1 cellular context compared by ENCODE assay signal in the genomic region with DNA sequence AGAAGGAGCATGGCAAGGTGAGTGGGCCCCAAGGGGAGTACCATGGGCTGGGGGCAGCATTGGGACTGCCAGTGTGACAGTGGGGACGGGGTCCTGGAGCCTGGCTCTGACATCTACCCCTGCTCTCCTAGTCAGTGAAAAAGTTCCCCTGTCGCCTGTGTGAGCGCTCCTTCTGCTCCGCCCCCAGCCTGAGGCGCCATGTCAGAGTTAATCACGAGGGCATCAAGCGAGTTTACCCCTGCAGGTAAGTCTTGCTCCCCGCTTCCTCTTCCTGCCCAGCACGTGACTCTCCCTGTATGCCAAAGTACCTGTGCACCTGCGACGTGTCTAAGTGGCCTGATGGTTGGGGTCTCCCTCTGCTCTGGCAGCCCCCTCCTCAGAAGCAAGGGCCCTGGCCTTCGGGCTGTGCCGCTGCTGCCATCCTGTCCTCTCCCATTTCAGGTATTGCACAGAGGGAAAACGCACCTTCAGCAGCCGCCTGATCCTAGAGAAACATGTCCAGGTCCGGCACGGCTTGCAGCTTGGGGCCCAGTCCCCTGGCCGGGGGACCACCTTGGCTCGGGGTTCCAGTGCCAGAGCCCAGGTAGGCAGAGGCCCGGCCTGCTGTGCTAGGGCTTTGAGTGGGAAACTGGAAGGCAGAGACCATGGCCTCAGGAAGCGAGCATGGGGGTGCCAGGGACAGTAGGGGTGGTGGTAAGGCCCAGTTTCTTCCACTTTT.
TF ChIP-seq lines count a peak whose summit lies in the region.

No MANE protein-coding gene starts in this region.

TF ChIP-seq in K562, 482 proteins besides CTCF, POLR2A, EP300 and RAD21:
- no peak for TF ChIP-seq GATA2 (CRISPR knock-in tag; IDR thresholded peaks at IDR 0.05)
- TF ChIP-seq ZNF24 (IDR thresholded peaks at IDR 0.05): no peak
- no peak for TF ChIP-seq NCOA2 (IDR thresholded peaks at IDR 0.05; ENCODE audit: partially characterized antibody in 2 of 2)
- no peak for TF ChIP-seq CCAR2 (IDR thresholded peaks at IDR 0.05; ENCODE audit: low read depth, low read length)
- TF ChIP-seq MIER1 (IDR thresholded peaks at IDR 0.05; ENCODE audit: low read depth): no peak
- no peak for TF ChIP-seq ZBTB7A (IDR thresholded peaks at IDR 0.05; ENCODE audit: borderline replicate concordance, control insufficient read depth, low read depth, low read length)
- peak; percentile 49 for TF ChIP-seq RBFOX2 (IDR thresholded peaks at IDR 0.05; ENCODE audit: low read depth, low read length)
- no peak for TF ChIP-seq NCOA4 (IDR thresholded peaks at IDR 0.05; ENCODE audit: partially characterized antibody)
- TF ChIP-seq, protein P1, sequence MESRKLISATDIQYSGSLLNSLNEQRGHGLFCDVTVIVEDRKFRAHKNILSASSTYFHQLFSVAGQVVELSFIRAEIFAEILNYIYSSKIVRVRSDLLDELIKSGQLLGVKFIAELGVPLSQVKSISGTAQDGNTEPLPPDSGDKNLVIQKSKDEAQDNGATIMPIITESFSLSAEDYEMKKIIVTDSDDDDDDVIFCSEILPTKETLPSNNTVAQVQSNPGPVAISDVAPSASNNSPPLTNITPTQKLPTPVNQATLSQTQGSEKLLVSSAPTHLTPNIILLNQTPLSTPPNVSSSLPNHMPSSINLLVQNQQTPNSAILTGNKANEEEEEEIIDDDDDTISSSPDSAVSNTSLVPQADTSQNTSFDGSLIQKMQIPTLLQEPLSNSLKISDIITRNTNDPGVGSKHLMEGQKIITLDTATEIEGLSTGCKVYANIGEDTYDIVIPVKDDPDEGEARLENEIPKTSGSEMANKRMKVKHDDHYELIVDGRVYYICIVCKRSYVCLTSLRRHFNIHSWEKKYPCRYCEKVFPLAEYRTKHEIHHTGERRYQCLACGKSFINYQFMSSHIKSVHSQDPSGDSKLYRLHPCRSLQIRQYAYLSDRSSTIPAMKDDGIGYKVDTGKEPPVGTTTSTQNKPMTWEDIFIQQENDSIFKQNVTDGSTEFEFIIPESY (CRISPR knock-in tag; IDR thresholded peaks at IDR 0.05): 0 out of 2 replicates have a peak, but pooled peaks have one; percentile 37
- no peak for TF ChIP-seq CAMTA2 (CRISPR knock-in tag; conservative IDR thresholded peaks at IDR 0.05)
- no peak for TF ChIP-seq ZSCAN29 (IDR thresholded peaks at IDR 0.05)
- TF ChIP-seq HCFC1 (IDR thresholded peaks at IDR 0.05; ENCODE audit: low read depth, low read length): no peak
- no peak for TF ChIP-seq L3MBTL2 (IDR thresholded peaks at IDR 0.05)
- no peak for TF ChIP-seq HIVEP1 (CRISPR knock-in tag; IDR thresholded peaks at IDR 0.05)
- TF ChIP-seq FOS (IDR thresholded peaks at IDR 0.05; ENCODE audit: extremely low read depth, insufficient read length): no peak
- no peak for TF ChIP-seq TAF9B (IDR thresholded peaks at IDR 0.05; ENCODE audit: partially characterized antibody)
- TF ChIP-seq, protein P2, sequence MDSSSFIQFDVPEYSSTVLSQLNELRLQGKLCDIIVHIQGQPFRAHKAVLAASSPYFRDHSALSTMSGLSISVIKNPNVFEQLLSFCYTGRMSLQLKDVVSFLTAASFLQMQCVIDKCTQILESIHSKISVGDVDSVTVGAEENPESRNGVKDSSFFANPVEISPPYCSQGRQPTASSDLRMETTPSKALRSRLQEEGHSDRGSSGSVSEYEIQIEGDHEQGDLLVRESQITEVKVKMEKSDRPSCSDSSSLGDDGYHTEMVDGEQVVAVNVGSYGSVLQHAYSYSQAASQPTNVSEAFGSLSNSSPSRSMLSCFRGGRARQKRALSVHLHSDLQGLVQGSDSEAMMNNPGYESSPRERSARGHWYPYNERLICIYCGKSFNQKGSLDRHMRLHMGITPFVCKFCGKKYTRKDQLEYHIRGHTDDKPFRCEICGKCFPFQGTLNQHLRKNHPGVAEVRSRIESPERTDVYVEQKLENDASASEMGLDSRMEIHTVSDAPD (CRISPR knock-in tag; IDR thresholded peaks at IDR 0.05): no peak
- TF ChIP-seq HEY1 (CRISPR knock-in tag; IDR thresholded peaks at IDR 0.05; ENCODE audit: borderline replicate concordance): no peak
- no peak for TF ChIP-seq ETV6 (IDR thresholded peaks at IDR 0.05; ENCODE audit: borderline replicate concordance in 1 of 2, low read depth in 2 of 2, low read length in 1 of 2)
- no peak for TF ChIP-seq ETV6 (CRISPR knock-in tag; IDR thresholded peaks at IDR 0.05; ENCODE audit: borderline replicate concordance)
- TF ChIP-seq KLF10 (CRISPR knock-in tag; IDR thresholded peaks at IDR 0.05): no peak
- 0 out of 2 replicates have a peak, but pooled peaks have one; percentile 5 for TF ChIP-seq POLR2AphosphoS5 (IDR thresholded peaks at IDR 0.05; ENCODE audit: control insufficient read depth, insufficient read depth, low read depth, low read length)
- no peak for TF ChIP-seq BRCA1 (IDR thresholded peaks at IDR 0.05)
- TF ChIP-seq BRCA1 (CRISPR knock-in tag; IDR thresholded peaks at IDR 0.05): no peak
- no peak for TF ChIP-seq ZNF445 (CRISPR knock-in tag; IDR thresholded peaks at IDR 0.05; ENCODE audit: low read depth)
- TF ChIP-seq, protein P3, sequence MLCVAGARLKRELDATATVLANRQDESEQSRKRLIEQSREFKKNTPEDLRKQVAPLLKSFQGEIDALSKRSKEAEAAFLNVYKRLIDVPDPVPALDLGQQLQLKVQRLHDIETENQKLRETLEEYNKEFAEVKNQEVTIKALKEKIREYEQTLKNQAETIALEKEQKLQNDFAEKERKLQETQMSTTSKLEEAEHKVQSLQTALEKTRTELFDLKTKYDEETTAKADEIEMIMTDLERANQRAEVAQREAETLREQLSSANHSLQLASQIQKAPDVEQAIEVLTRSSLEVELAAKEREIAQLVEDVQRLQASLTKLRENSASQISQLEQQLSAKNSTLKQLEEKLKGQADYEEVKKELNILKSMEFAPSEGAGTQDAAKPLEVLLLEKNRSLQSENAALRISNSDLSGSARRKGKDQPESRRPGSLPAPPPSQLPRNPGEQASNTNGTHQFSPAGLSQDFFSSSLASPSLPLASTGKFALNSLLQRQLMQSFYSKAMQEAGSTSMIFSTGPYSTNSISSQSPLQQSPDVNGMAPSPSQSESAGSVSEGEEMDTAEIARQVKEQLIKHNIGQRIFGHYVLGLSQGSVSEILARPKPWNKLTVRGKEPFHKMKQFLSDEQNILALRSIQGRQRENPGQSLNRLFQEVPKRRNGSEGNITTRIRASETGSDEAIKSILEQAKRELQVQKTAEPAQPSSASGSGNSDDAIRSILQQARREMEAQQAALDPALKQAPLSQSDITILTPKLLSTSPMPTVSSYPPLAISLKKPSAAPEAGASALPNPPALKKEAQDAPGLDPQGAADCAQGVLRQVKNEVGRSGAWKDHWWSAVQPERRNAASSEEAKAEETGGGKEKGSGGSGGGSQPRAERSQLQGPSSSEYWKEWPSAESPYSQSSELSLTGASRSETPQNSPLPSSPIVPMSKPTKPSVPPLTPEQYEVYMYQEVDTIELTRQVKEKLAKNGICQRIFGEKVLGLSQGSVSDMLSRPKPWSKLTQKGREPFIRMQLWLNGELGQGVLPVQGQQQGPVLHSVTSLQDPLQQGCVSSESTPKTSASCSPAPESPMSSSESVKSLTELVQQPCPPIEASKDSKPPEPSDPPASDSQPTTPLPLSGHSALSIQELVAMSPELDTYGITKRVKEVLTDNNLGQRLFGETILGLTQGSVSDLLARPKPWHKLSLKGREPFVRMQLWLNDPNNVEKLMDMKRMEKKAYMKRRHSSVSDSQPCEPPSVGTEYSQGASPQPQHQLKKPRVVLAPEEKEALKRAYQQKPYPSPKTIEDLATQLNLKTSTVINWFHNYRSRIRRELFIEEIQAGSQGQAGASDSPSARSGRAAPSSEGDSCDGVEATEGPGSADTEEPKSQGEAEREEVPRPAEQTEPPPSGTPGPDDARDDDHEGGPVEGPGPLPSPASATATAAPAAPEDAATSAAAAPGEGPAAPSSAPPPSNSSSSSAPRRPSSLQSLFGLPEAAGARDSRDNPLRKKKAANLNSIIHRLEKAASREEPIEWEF (CRISPR knock-in tag; IDR thresholded peaks at IDR 0.05): no peak
- no peak for TF ChIP-seq SREBF1 (IDR thresholded peaks at IDR 0.05; ENCODE audit: borderline replicate concordance, low read depth, low read length)
- TF ChIP-seq IFI16 (CRISPR knock-in tag; IDR thresholded peaks at IDR 0.05): no peak
